In genomic region chr14:100031506-100032281, GRCh38 we compare ENCODE assay signal across 9 cellular contexts. TPM values are rescaled to one million over a fixed set of nuclear protein-coding genes. Genes with fewer than 3 reads are reported as not detected.
DNase-seq lines count a peak whose midpoint lies in the region; ATAC-seq and TF ChIP-seq lines count a peak whose summit lies in the region.
"Had no signal": no experiment of that assay in that cellular context is flagged by ENCODE, and none has a peak within 500 bp of the region (broad histone marks: within the 10 kb centered on the region; RNA-seq: fewer than 3 reads in every experiment).

No MANE protein-coding gene starts in this region.

- peaks cover 9% of the 10 kb centered on the region for H3K4me1 Mint-ChIP-seq in neural progenitor cell

- peaks cover 15% of the 10 kb centered on the region for H3K36me3 Mint-ChIP-seq in neural progenitor cell

- peaks cover 31% of the 10 kb centered on the region for H3K79me2 ChIP-seq in neural progenitor cell (ENCODE audit: low read depth)
- no peaks in the 10 kb centered on the region for H3K79me2 ChIP-seq in MM.1S (ENCODE audit: low read length)

- H2AFZ ChIP-seq in neural progenitor cell (replicated peaks): no peak overlapping the region
- H2AFZ ChIP-seq in MM.1S (ENCODE audit: low read length): no peak overlapping the region

- H3K27ac ChIP-seq in neural progenitor cell (no peak overlapping the region), MM.1S (ENCODE audit: low read length) (no peak overlapping the region)

- no peak overlapping the region for H3K4me3 ChIP-seq in neural progenitor cell
- H3K4me3 ChIP-seq in MM.1S (ENCODE audit: low read length): no peak overlapping the region

- no peaks in the 10 kb centered on the region for H3K9me2 ChIP-seq in MM.1S (replicated peaks; ENCODE audit: insufficient read depth, low read length)

- TF ChIP-seq CTCF in neural progenitor cell (IDR thresholded peaks at IDR 0.05) (no peak), MM.1S (IDR thresholded peaks at IDR 0.05; ENCODE audit: low read length) (no peak)

- DNase-seq in AML-193 (lab: John Stamatoyannopoulos, UW) (peak; percentile 5 to 11), MV-4-11 (lab: John Stamatoyannopoulos, UW) (peak; percentile 81), epidermal melanocyte (ENCODE audit: insufficient read length, low spot score) (peak; percentile 87), neural progenitor cell (ENCODE audit: low spot score) (no peak), GF-D8 (lab: John Stamatoyannopoulos, UW) (no peak), DMS153 treated with DMSO at 0.1 percent for 48 hours (lab: John Stamatoyannopoulos, UW; ENCODE audit: unreplicated experiment) (no peak), MM.1S (no peak)
- DNase-seq: NCI-H748 treated with DMSO at 0.1 percent for 48 hours had no signal

- no peak overlapping the region for H3K4me3 Mint-ChIP-seq in neural progenitor cell

- H3K9ac ChIP-seq in neural progenitor cell (no peak overlapping the region), MM.1S (ENCODE audit: low read length) (no peak overlapping the region)

- H3K4me2 ChIP-seq in neural progenitor cell (no peak overlapping the region), MM.1S (ENCODE audit: low read depth, low read length) (no peak overlapping the region)

- H3K36me3 ChIP-seq in neural progenitor cell (no peaks in the 10 kb centered on the region), MM.1S (replicated peaks; ENCODE audit: insufficient read depth, low read length) (no peaks in the 10 kb centered on the region)

- no peaks in the 10 kb centered on the region for H3F3A ChIP-seq in neural progenitor cell (ENCODE audit: low read depth)
- H3F3A ChIP-seq in MM.1S (ENCODE audit: insufficient read depth, low read length): no peaks in the 10 kb centered on the region

- H3K27me3 ChIP-seq in neural progenitor cell: no peaks in the 10 kb centered on the region
- no peaks in the 10 kb centered on the region for H3K27me3 ChIP-seq in MM.1S (replicated peaks; ENCODE audit: insufficient read depth, low read length)

- no peaks in the 10 kb centered on the region for H3K9me3 Mint-ChIP-seq in neural progenitor cell

- peaks cover 30% of the 10 kb centered on the region for H4K20me1 ChIP-seq in neural progenitor cell (ENCODE audit: low read depth)
- H4K20me1 ChIP-seq in MM.1S (ENCODE audit: insufficient read depth, low read length): no peaks in the 10 kb centered on the region

- H3K9me3 ChIP-seq in neural progenitor cell (ENCODE audit: low read depth): no peaks in the 10 kb centered on the region
- H3K9me3 ChIP-seq in MM.1S (replicated peaks; ENCODE audit: insufficient read depth, low read length): no peaks in the 10 kb centered on the region

- no peaks in the 10 kb centered on the region for H3K27me3 Mint-ChIP-seq in neural progenitor cell (ENCODE audit: insufficient read depth, low read depth)

- no peak for ATAC-seq in GM21786 (IDR thresholded peaks at IDR 0.05; ENCODE audit: unreplicated experiment)

- H3K27ac Mint-ChIP-seq in neural progenitor cell: peak overlapping the region; percentile 11

- H3K4me1 ChIP-seq in neural progenitor cell (no peaks in the 10 kb centered on the region), MM.1S (ENCODE audit: low read length) (no peaks in the 10 kb centered on the region)

RNA-seq across cellular contexts. Expression of gene EVL, which starts 33.5 kb away (rescaled TPM):
- 49.2 and 71.2 TPM in 2 replicates for total RNA-seq in neural progenitor cell (ENCODE audit: low replicate concordance)

Comparison
In these comparisons a context has a peak if more than half of its experiments do, and no peak if none do; other contexts are left out.
1. DNase-seq: peak in AML-193 (2 of 2), MV-4-11 (single experiment) and epidermal melanocyte (single experiment); none in neural progenitor cell (single experiment), GF-D8 (single experiment), DMS153 treated with DMSO at 0.1 percent for 48 hours (single experiment) and MM.1S (single experiment).